ENCODE assay signal across 24 cellular contexts in the genomic region with DNA sequence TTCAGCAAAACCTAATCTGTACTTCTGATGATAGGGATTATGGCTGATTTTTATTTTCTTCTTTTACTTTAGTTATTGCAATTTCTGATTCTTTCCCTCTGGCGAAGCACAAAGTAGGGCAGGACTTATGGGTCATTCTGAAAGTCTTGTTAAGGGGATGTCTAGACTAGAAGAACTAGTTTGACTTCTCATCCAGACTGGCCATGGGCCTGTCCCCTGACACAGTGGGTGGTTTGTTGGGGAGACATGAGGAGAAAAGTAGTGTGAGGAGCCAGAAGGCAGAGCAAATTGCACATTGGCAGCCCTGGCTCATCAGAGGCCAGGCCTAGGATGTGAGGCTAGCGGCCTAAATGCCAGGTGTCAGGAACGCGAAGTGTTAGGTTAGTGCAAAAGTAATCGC.
DNase-seq lines count a peak whose midpoint lies in the region; ATAC-seq, FAIRE-seq and TF ChIP-seq lines count a peak whose summit lies in the region.
"Had no signal": no experiment of that assay in that cellular context is flagged by ENCODE, and none has a peak within 500 bp of the region (broad histone marks: within the 10 kb centered on the region; RNA-seq: fewer than 3 reads in every experiment).

No MANE protein-coding gene starts in this region.

- in situ Hi-C loops in HepG2 (cut with HindIII; ENCODE audit: extremely low pct_ligation_motif_present, low pct_unique_long_range_greater_than_20kb), result no loop called here

- H4K20me1 ChIP-seq in Karpas-422 (ENCODE audit: insufficient read depth, low read depth, low read length) (no peaks in the 10 kb centered on the region), HepG2 (ENCODE audit: insufficient read depth, low read length) (no peaks in the 10 kb centered on the region)
- H4K20me1 ChIP-seq: BLaER1 had no signal

- H2AK5ac ChIP-seq in mesendoderm (ENCODE audit: low read length), result no peak overlapping the region

- POLR2A ChIA-PET in HepG2 (lab: Yijun Ruan, JAX), result no interaction called here

- TF ChIP-seq EP300 in HepG2 (IDR thresholded peaks at IDR 0.05; ENCODE audit: low read depth in 2 of 2, low read length in 2 of 2), result no peak
- TF ChIP-seq EP300 in HepG2 (CRISPR knock-in tag; IDR thresholded peaks at IDR 0.05; ENCODE audit: borderline replicate concordance), result no peak

- H2BK120ac ChIP-seq in mesendoderm (ENCODE audit: low read depth, low read length), result no peak overlapping the region

- H3K27ac ChIP-seq in CD4-positive, CD25-positive, alpha-beta regulatory T cell (ENCODE audit: insufficient read depth, low read length, poor library complexity, severe bottlenecking), result no peak overlapping the region
- H3K27ac ChIP-seq in Karpas-422 (ENCODE audit: low read length) (no peak overlapping the region; the same call in 1 of the 2 replicates), mesendoderm (ENCODE audit: low read depth, low read length) (no peak overlapping the region), HepG2 (ENCODE audit: extremely low read length, insufficient read depth, low read length) (no peak overlapping the region)
- H3K27ac ChIP-seq: 22Rv1, BLaER1, SJSA1 had no signal

- no peak overlapping the region for H4K5ac ChIP-seq in mesendoderm (ENCODE audit: low read length)

- peaks cover 0 to 6% (median 0%) of the 10 kb centered on the region in 7 donors for H3K9me3 Mint-ChIP-seq in CD4-positive, CD25-positive, alpha-beta regulatory T cell
- H3K9me3 Mint-ChIP-seq: CD8-positive, alpha-beta T cell had no signal

- no peaks in the 10 kb centered on the region for H3K79me2 ChIP-seq in Karpas-422 (ENCODE audit: low read length)
- no peaks in the 10 kb centered on the region for H3K79me2 ChIP-seq in mesendoderm (ENCODE audit: control insufficient read depth, insufficient read depth, low read length)
- H3K79me2 ChIP-seq in HepG2 (ENCODE audit: insufficient read depth, low read length), result no peaks in the 10 kb centered on the region

- H3K27ac Mint-ChIP-seq in CD4-positive, CD25-positive, alpha-beta regulatory T cell, result peak overlapping the region; percentile 4 to 41 (median 34)
- H3K27ac Mint-ChIP-seq: CD8-positive, alpha-beta T cell had no signal

- no peaks in the 10 kb centered on the region for H3K79me1 ChIP-seq in mesendoderm (ENCODE audit: low read length)

- peaks cover 11 to 37% (median 28%) of the 10 kb centered on the region in 4 donors for H3K4me1 Mint-ChIP-seq in CD4-positive, CD25-positive, alpha-beta regulatory T cell

- H3K23ac ChIP-seq in mesendoderm (ENCODE audit: low read length), result no peak overlapping the region

- no CpG with 5 or more reads among the region's 5 CpGs for WGBS in mesendoderm (ENCODE audit: extremely low coverage, insufficient coverage, low lambda C conversion rate)
- WGBS in HepG2 (ENCODE audit: low lambda C conversion rate), result 91% methylated on average over 5 of the region's 5 CpGs

- H3K9me2 ChIP-seq in Karpas-422 (replicated peaks; ENCODE audit: insufficient read depth, low read length), result no peaks in the 10 kb centered on the region

- CTCF ChIA-PET in HepG2 (lab: Yijun Ruan, JAX; ENCODE audit: low intra/inter-chr PET ratio, low total read pairs), result no interaction called here

- H2BK15ac ChIP-seq in mesendoderm (replicated peaks; ENCODE audit: low read depth), result no peak overlapping the region

- no peak overlapping the region for H4K8ac ChIP-seq in mesendoderm (ENCODE audit: low read depth, low read length)

- no peak overlapping the region for H3K18ac ChIP-seq in mesendoderm (ENCODE audit: low read length)

- no peak overlapping the region for H2BK5ac ChIP-seq in mesendoderm (ENCODE audit: low read length)

- H3K4me1 ChIP-seq in CD4-positive, CD25-positive, alpha-beta regulatory T cell (ENCODE audit: control insufficient read depth, insufficient read depth, low read length, poor library complexity, severe bottlenecking), result no peaks in the 10 kb centered on the region
- H3K4me1 ChIP-seq in Karpas-422 (ENCODE audit: low read length) (peaks cover 33% of the 10 kb centered on the region), mesendoderm (ENCODE audit: control insufficient read depth, low read depth, low read length) (no peaks in the 10 kb centered on the region), HepG2 (ENCODE audit: insufficient read depth, low read length) (no peaks in the 10 kb centered on the region)

- H3K9me3 ChIP-seq in CD4-positive, CD25-positive, alpha-beta regulatory T cell (ENCODE audit: control insufficient read depth in 2 of 2, low read length in 2 of 2), result no peaks in the 10 kb centered on the region
- H3K9me3 ChIP-seq in Karpas-422 (ENCODE audit: low read length) (no peaks in the 10 kb centered on the region), HepG2 (ENCODE audit: low read length) (no peaks in the 10 kb centered on the region)
- H3K9me3 ChIP-seq: BLaER1, SJSA1 had no signal

- DNase-seq in DMS53 (lab: John Stamatoyannopoulos, UW), result peak; percentile 13
- DNase-seq in DMS53 treated with DMSO at 0.1 percent for 48 hours (lab: John Stamatoyannopoulos, UW; ENCODE audit: unreplicated experiment), result no peak
- no peak for DNase-seq in CD4-positive, CD25-positive, alpha-beta regulatory T cell
- no peak for DNase-seq in Karpas-422
- DNase-seq in mesendoderm, result no peak
- DNase-seq in NCI-H510A treated with DMSO at 0.1 percent for 48 hours (lab: John Stamatoyannopoulos, UW), result no peak
- DNase-seq in stimulated activated CD8-positive, alpha-beta memory T cell treated with anti-CD3 and anti-CD28 coated beads, Interleukin-4, amount 100 ng/mL, for 48 hours, result no peak
- no peak for DNase-seq in HepG2 (ENCODE audit: low spot score)
- DNase-seq: ACHN; CD8-positive, alpha-beta T cell; DMS153; GF-D8; KBM-7; NCI-H1092 treated with DMSO at 0.1 percent for 48 hours; NCI-H1436 treated with DMSO at 0.1 percent for 48 hours; NCI-H1930; NCI-H226; NCI-H524; NCI-H774 had no signal

- H3K4me3 ChIP-seq in CD4-positive, CD25-positive, alpha-beta regulatory T cell (ENCODE audit: low read depth, low read length), result no peak overlapping the region
- H3K4me3 ChIP-seq in Karpas-422 (ENCODE audit: low read length), result no peak overlapping the region
- no peak overlapping the region for H3K4me3 ChIP-seq in mesendoderm (ENCODE audit: low read length)
- H3K4me3 ChIP-seq in HepG2 (replicated peaks in 1 of 3; ENCODE audit: insufficient read depth in 1 of 3, low read depth in 2 of 3, low read length in 3 of 3), result no peak overlapping the region
- H3K4me3 ChIP-seq: BLaER1, SJSA1 had no signal

- no peak for TF ChIP-seq POLR2A in HepG2 (IDR thresholded peaks at IDR 0.05; ENCODE audit: insufficient read depth in 1 of 2, low read depth in 2 of 2, low read length in 2 of 2)

- H3K4me2 ChIP-seq in Karpas-422 (ENCODE audit: low read depth, low read length, poor library complexity, severe bottlenecking), result no peak overlapping the region
- H3K4me2 ChIP-seq in mesendoderm (ENCODE audit: low read length), result no peak overlapping the region
- H3K4me2 ChIP-seq in HepG2 (ENCODE audit: low read depth, low read length), result no peak overlapping the region
- H3K4me2 ChIP-seq: BLaER1 had no signal

- peaks cover 3% of the 10 kb centered on the region for H3K36me3 Mint-ChIP-seq in CD4-positive, CD25-positive, alpha-beta regulatory T cell
- H3K36me3 Mint-ChIP-seq: CD8-positive, alpha-beta T cell had no signal

- no peaks in the 10 kb centered on the region for H3K27me3 Mint-ChIP-seq in CD4-positive, CD25-positive, alpha-beta regulatory T cell

- peak overlapping the region; percentile 49 for H3K56ac ChIP-seq in mesendoderm (ENCODE audit: low read length)

- TF ChIP-seq CTCF in HepG2 (CRISPR knock-in tag; IDR thresholded peaks at IDR 0.05), result no peak

- no peak for TF ChIP-seq RAD21 in HepG2 (CRISPR knock-in tag; IDR thresholded peaks at IDR 0.05)

- no peak for FAIRE-seq in HepG2 (lab: Jason Lieb, UNC)
- FAIRE-seq: GM19239, RCC 7860 had no signal

- H3K36me3 ChIP-seq in CD4-positive, CD25-positive, alpha-beta regulatory T cell (ENCODE audit: control insufficient read depth, insufficient read depth, low read length), result no peaks in the 10 kb centered on the region
- H3K36me3 ChIP-seq in Karpas-422 (ENCODE audit: insufficient read depth, low read length), result no peaks in the 10 kb centered on the region
- H3K36me3 ChIP-seq in mesendoderm (ENCODE audit: control insufficient read depth, insufficient read depth, low read length), result no peaks in the 10 kb centered on the region
- no peaks in the 10 kb centered on the region for H3K36me3 ChIP-seq in HepG2 (replicated peaks in 1 of 2; ENCODE audit: control insufficient read depth in 1 of 2, insufficient read depth in 2 of 2, low read length in 2 of 2)
- H3K36me3 ChIP-seq: BLaER1, SJSA1 had no signal

- H3K9ac ChIP-seq in Karpas-422 (ENCODE audit: low read length) (no peak overlapping the region), mesendoderm (ENCODE audit: low read length) (no peak overlapping the region), HepG2 (ENCODE audit: insufficient read depth, low read depth, low read length) (no peak overlapping the region)
- H3K9ac ChIP-seq: BLaER1 had no signal

- intact Hi-C loops in HepG2 (cut with micrococcal nuclease; ENCODE audit: unreplicated experiment), result no loop called here

- no peak for ATAC-seq in CD4-positive, CD25-positive, alpha-beta regulatory T cell (ENCODE audit: low read depth in 2 of 2)
- no peak for ATAC-seq in HepG2
- ATAC-seq: CD8-positive, alpha-beta T cell had no signal

- H3K4ac ChIP-seq in mesendoderm (ENCODE audit: low read depth, low read length), result no peak overlapping the region

- BruUV-seq in HepG2 (replicated peaks; lab: Mats Ljungman, UMichigan), result no TSS peak

- H2AFZ ChIP-seq in Karpas-422 (ENCODE audit: low read length) (peak overlapping the region; percentile 75; the same call in 1 of the 2 replicates), HepG2 (ENCODE audit: low read length) (no peak overlapping the region)

- H3K27me3 ChIP-seq in CD4-positive, CD25-positive, alpha-beta regulatory T cell (ENCODE audit: control insufficient read depth, insufficient read depth, low read length), result no peaks in the 10 kb centered on the region
- H3K27me3 ChIP-seq in Karpas-422 (ENCODE audit: low read length), result no peaks in the 10 kb centered on the region
- H3K27me3 ChIP-seq in mesendoderm (ENCODE audit: insufficient read depth, low read length, poor library complexity), result no peaks in the 10 kb centered on the region
- no peaks in the 10 kb centered on the region for H3K27me3 ChIP-seq in HepG2 (ENCODE audit: control insufficient read depth in 1 of 2, insufficient read depth in 2 of 2, low read length in 2 of 2)
- H3K27me3 ChIP-seq: BLaER1, SJSA1 had no signal

- no peak overlapping the region for H3K4me3 Mint-ChIP-seq in CD4-positive, CD25-positive, alpha-beta regulatory T cell
- H3K4me3 Mint-ChIP-seq: CD8-positive, alpha-beta T cell had no signal

TF ChIP-seq in HepG2, 621 proteins besides CTCF, POLR2A, EP300 and RAD21 (continues in another document):
- no peak for TF ChIP-seq ZBTB21 (CRISPR knock-in tag; IDR thresholded peaks at IDR 0.05)
- TF ChIP-seq SMAD1 (CRISPR knock-in tag; IDR thresholded peaks at IDR 0.05; ENCODE audit: borderline replicate concordance, low read depth), result no peak
- TF ChIP-seq NR2C2 (CRISPR knock-in tag; IDR thresholded peaks at IDR 0.05; ENCODE audit: borderline replicate concordance), result no peak
- no peak for TF ChIP-seq NFYC (CRISPR knock-in tag; IDR thresholded peaks at IDR 0.05)
- no peak for TF ChIP-seq FOXO1 (CRISPR knock-in tag; IDR thresholded peaks at IDR 0.05)
- no peak for TF ChIP-seq ZNF33A (CRISPR knock-in tag; IDR thresholded peaks at IDR 0.05; ENCODE audit: borderline replicate concordance)
- TF ChIP-seq AHR (CRISPR knock-in tag; IDR thresholded peaks at IDR 0.05), result no peak
- no peak for TF ChIP-seq HDAC2 (CRISPR knock-in tag; IDR thresholded peaks at IDR 0.05)
